In the genomic region with DNA sequence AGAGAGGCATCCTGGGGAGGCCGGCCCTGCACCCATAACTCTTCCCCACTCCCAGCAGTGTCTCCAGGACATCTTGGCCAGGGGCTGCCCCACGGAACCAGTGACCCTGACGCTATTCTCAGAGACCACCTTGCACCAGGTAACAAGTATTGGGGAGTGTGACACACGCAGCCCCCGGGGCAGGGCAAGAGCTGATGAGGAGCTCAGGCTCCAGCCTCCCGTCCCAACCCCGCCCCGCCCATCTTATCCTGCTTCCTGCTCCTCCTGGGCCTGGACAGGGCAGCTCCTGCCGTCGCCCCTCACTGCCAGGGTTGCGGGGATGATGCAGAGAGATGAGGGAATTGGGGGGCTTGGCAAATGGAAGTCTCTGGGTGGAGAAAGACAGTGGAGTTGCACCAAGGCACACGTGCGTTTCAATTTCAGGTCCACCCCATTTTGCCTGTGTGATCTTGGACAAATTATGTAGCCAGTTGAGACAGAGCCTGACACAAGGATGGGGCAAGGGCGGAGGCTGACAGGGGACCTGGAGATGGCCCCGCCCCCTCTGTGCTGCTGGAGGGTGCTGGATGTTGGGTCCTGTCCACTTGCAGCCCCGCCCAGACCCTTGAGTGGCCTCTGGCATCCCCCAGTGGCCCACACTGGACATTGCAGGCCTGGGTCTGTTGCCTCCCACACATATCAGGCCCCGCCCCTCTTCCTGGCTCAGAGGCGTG, we compare ENCODE assay signal across 8 cellular contexts. TPM values are rescaled to one million over a fixed set of nuclear protein-coding genes. Genes with fewer than 3 reads are reported as not detected.
DNase-seq lines count a peak whose midpoint lies in the region; ATAC-seq and TF ChIP-seq lines count a peak whose summit lies in the region.

No MANE protein-coding gene starts in this region.

- DNase-seq in DMS53 (lab: John Stamatoyannopoulos, UW) = peak; percentile 89
- peak; percentile 71 for DNase-seq in HFF-Myc (ENCODE audit: extremely low read depth, low read depth)
- peak; percentile 82 for DNase-seq in NCI-H460 (ENCODE audit: extremely low read depth, low read depth)
- peak; percentile 30 for DNase-seq in activated CD4-positive, alpha-beta T cell treated with anti-CD3 and anti-CD28 coated beads, Interleukin-2, amount 50 U/mL, for 1 hour
- DNase-seq in endodermal cell = peak; percentile 99
- peak; percentile 46 to 59 for DNase-seq in memory B cell (ENCODE audit: low spot score in 2 of 2)
- DNase-seq in stimulated activated CD8-positive, alpha-beta memory T cell treated with anti-CD3 and anti-CD28 coated beads, Interleukin-7, amount 100 ng/mL, for 48 hours (ENCODE audit: extremely low read depth in 1 of 2, low read depth in 1 of 2) = peak; percentile 44 to 57

- no peaks in the 10 kb centered on the region for H3K36me3 Mint-ChIP-seq in endodermal cell (ENCODE audit: low read depth)
- H3K36me3 Mint-ChIP-seq in memory B cell = no peaks in the 10 kb centered on the region

- no peak overlapping the region for H3K27ac ChIP-seq in endodermal cell (ENCODE audit: low read depth, low read length)

- no peaks in the 10 kb centered on the region for H3K9me3 Mint-ChIP-seq in endodermal cell
- H3K9me3 Mint-ChIP-seq in memory B cell = no peaks in the 10 kb centered on the region

- H3K27me3 ChIP-seq in endodermal cell (ENCODE audit: control insufficient read depth, insufficient read depth, low read length, poor library complexity, severe bottlenecking) = no peaks in the 10 kb centered on the region

- ATAC-seq in memory B cell (ENCODE audit: low read depth) = peak; percentile 92
- no peak for ATAC-seq in GM18505 (IDR thresholded peaks at IDR 0.05; ENCODE audit: unreplicated experiment)

- H3K27ac Mint-ChIP-seq in endodermal cell (no peak overlapping the region), memory B cell (no peak overlapping the region)

- peaks cover 7% of the 10 kb centered on the region for H3K27me3 Mint-ChIP-seq in endodermal cell (ENCODE audit: insufficient read depth)
- H3K27me3 Mint-ChIP-seq in memory B cell = peaks cover 32% of the 10 kb centered on the region

- no peaks in the 10 kb centered on the region for H3K9me3 ChIP-seq in endodermal cell (ENCODE audit: control insufficient read depth, low read length)

- H3K4me1 ChIP-seq in endodermal cell (ENCODE audit: control insufficient read depth, insufficient read depth, low read length) = no peaks in the 10 kb centered on the region

- TF ChIP-seq CTCF in HFF-Myc (IDR thresholded peaks at IDR 0.05; ENCODE audit: low read depth, low read length, missing control alignments) (peak; percentile 98), endodermal cell (conservative IDR thresholded peaks at IDR 0.05) (peak; percentile 95)

- peaks cover 9% of the 10 kb centered on the region for H3K4me1 Mint-ChIP-seq in endodermal cell
- H3K4me1 Mint-ChIP-seq in memory B cell = peaks cover 5% of the 10 kb centered on the region

- no peak overlapping the region for H3K4me3 ChIP-seq in HFF-Myc (replicated peaks; ENCODE audit: low read depth, low read length)
- H3K4me3 ChIP-seq in endodermal cell (ENCODE audit: low read length) = no peak overlapping the region

- H3K4me3 Mint-ChIP-seq in endodermal cell (no peak overlapping the region), memory B cell (no peak overlapping the region)

- no peaks in the 10 kb centered on the region for H3K36me3 ChIP-seq in endodermal cell (ENCODE audit: control insufficient read depth, insufficient read depth, low read length)

- no peak overlapping the region for H3K9ac ChIP-seq in endodermal cell (ENCODE audit: extremely low read depth, low read length, poor library complexity, severe bottlenecking)

- TF ChIP-seq POLR2A in GM18505 (IDR thresholded peaks at IDR 0.05; ENCODE audit: borderline replicate concordance, extremely low read depth, insufficient read depth, insufficient read length) = no peak

- 67 to 70% methylated on average over 8 to 18 of the region's 18 CpGs for WGBS in endodermal cell (ENCODE audit: insufficient coverage in 1 of 2, insufficient read length in 1 of 2), 2 experiments

RNA-seq across cellular contexts. Expression of a gene that starts 10.7 kb away (rescaled TPM):
- not detected in 2 replicates for total RNA-seq in NCI-H460 (2014; rRNA removed; shearing (Covaris generic))
- not detected in 2 replicates for polyA plus RNA-seq in NCI-H460 (2014; cell fraction: nucleus; rRNA removed)
- 1 to 10 TPM; 3.2 to 3.5 TPM for total RNA-seq in endodermal cell
- 0.18 TPM for polyA plus RNA-seq in endodermal cell (2013, experiment 1 of 2)
- polyA plus RNA-seq in endodermal cell (2013, experiment 2 of 2) = 0.37 TPM

RNA-seq across cellular contexts. Expression of a gene that starts 11.0 kb away (rescaled TPM):
- 0.22 and 0.26 TPM in 2 replicates for total RNA-seq in NCI-H460 (2014; rRNA removed; shearing (Covaris generic))
- not detected in 2 replicates for polyA plus RNA-seq in NCI-H460 (2014; cell fraction: nucleus; rRNA removed)
- total RNA-seq in endodermal cell = 1 to 10 TPM; 3.6 to 3.7 TPM
- polyA plus RNA-seq in endodermal cell (2013, experiment 1 of 2) = 3.4 TPM
- polyA plus RNA-seq in endodermal cell (2013, experiment 2 of 2) = 2.0 TPM

RNA-seq across cellular contexts. Expression of a gene that starts 14.7 kb away (rescaled TPM):
- not detected in 2 replicates for total RNA-seq in NCI-H460 (2014; rRNA removed; shearing (Covaris generic))
- not detected in 2 replicates for polyA plus RNA-seq in NCI-H460 (2014; cell fraction: nucleus; rRNA removed)
- total RNA-seq in endodermal cell = under 1 TPM in 1 of 2 donors, not detected in 1; 0.15 TPM
- 0.18 TPM for polyA plus RNA-seq in endodermal cell (2013, experiment 1 of 2)
- not detected for polyA plus RNA-seq in endodermal cell (2013, experiment 2 of 2)

RNA-seq across cellular contexts. Expression of a gene that starts 28.5 kb away (rescaled TPM):
- not detected in 2 replicates for total RNA-seq in NCI-H460 (2014; rRNA removed; shearing (Covaris generic))
- polyA plus RNA-seq in NCI-H460 (2014; cell fraction: nucleus; rRNA removed) = not detected in 2 replicates
- total RNA-seq in endodermal cell = 1 to 10 TPM in 1 of 2 donors, under 1 TPM in 1; 0.97 to 1.3 TPM
- polyA plus RNA-seq in endodermal cell (2013, experiment 1 of 2) = 0.18 TPM
- 0.12 TPM for polyA plus RNA-seq in endodermal cell (2013, experiment 2 of 2)

RNA-seq across cellular contexts. Expression of a gene that starts 40.9 kb away (rescaled TPM):
- 3.0 and 3.8 TPM in 2 replicates for total RNA-seq in NCI-H460 (2014; rRNA removed; shearing (Covaris generic))
- polyA plus RNA-seq in NCI-H460 (2014; cell fraction: nucleus; rRNA removed) = 0.38 and 1.6 TPM in 2 replicates
- 1 to 10 TPM in 1 of 2 donors, under 1 TPM in 1; 0.66 to 2.5 TPM for total RNA-seq in endodermal cell
- 3.7 TPM for polyA plus RNA-seq in endodermal cell (2013, experiment 1 of 2)
- 2.4 TPM for polyA plus RNA-seq in endodermal cell (2013, experiment 2 of 2)

Comparison
In these comparisons a context has a peak if more than half of its experiments do, and no peak if none do; other contexts are left out.
1. DNase-seq: peak in every context shown above with its lines; median percentile 99 in endodermal cell; 89 in DMS53; 82 in NCI-H460; 71 in HFF-Myc; 52 in memory B cell; 50 in stimulated activated CD8-positive, alpha-beta memory T cell treated with anti-CD3 and anti-CD28 coated beads, Interleukin-7, amount 100 ng/mL, for 48 hours; 30 in activated CD4-positive, alpha-beta T cell treated with anti-CD3 and anti-CD28 coated beads, Interleukin-2, amount 50 U/mL, for 1 hour.